Comparison of ENCODE assay signal across 8 cellular contexts in genomic region chr5:65100846-65101678, GRCh38.
DNase-seq lines count a peak whose midpoint lies in the region; ATAC-seq, FAIRE-seq and TF ChIP-seq lines count a peak whose summit lies in the region.

No MANE protein-coding gene starts in this region.

- peak overlapping the region; percentile 43 for H3K4me3 Mint-ChIP-seq in activated naive CD8-positive, alpha-beta T cell

- H3K36me3 Mint-ChIP-seq in activated naive CD8-positive, alpha-beta T cell, result no peaks in the 10 kb centered on the region

- intact Hi-C loops in left cardiac atrium (cut with DNase I), result loop anchor here (2.0 to 10.0 kb wide), 4 partner anchors 136 to 384 kb away; partner anchors contain the start of gene ADAMTS6 (in 1 of the 2)

- ATAC-seq in left cardiac atrium, result peak; percentile 20 to 65

- peak overlapping the region; percentile 59 for H3K27ac Mint-ChIP-seq in activated naive CD8-positive, alpha-beta T cell

- H3K9me3 Mint-ChIP-seq in activated naive CD8-positive, alpha-beta T cell (ENCODE audit: low read depth), result no peaks in the 10 kb centered on the region

- no peak overlapping the region for H3K27ac ChIP-seq in C4-2B

- FAIRE-seq in RCC 7860 (lab: Jason Lieb, UNC), result no peak

- no peak overlapping the region for H3K4me3 ChIP-seq in skeletal muscle cell (ENCODE audit: low read depth, low read length)

- DNase-seq in GM19238 (ENCODE audit: insufficient read length, low spot score), result peak; percentile 27
- peak; percentile 77 for DNase-seq in NCI-H345 (lab: John Stamatoyannopoulos, UW)
- DNase-seq in left cardiac atrium, result peak; percentile 62
- DNase-seq in skeletal muscle cell (ENCODE audit: low read depth), result peak; percentile 62
- no peak for DNase-seq in inferior parietal cortex (ENCODE audit: extremely low spot score)
- no peak for DNase-seq in RCC 7860 (ENCODE audit: low spot score)

- peaks cover 44% of the 10 kb centered on the region for H3K4me1 Mint-ChIP-seq in activated naive CD8-positive, alpha-beta T cell (ENCODE audit: low read depth)

- peak; percentile 78 for TF ChIP-seq CTCF in C4-2B (conservative IDR thresholded peaks at IDR 0.05)

- H3K27me3 Mint-ChIP-seq in activated naive CD8-positive, alpha-beta T cell, result no peaks in the 10 kb centered on the region

Comparison
In these comparisons a context has a peak if more than half of its experiments do, and no peak if none do; other contexts are left out.
1. DNase-seq: peak in GM19238 (single experiment), NCI-H345 (single experiment), left cardiac atrium (single experiment) and skeletal muscle cell (single experiment); none in inferior parietal cortex (single experiment) and RCC 7860 (single experiment).